12 cellular contexts compared by ENCODE assay signal in genomic region chr4:158895797-158896442, GRCh38.
DNase-seq lines count a peak whose midpoint lies in the region; ATAC-seq, FAIRE-seq and TF ChIP-seq lines count a peak whose summit lies in the region.
"Had no signal": no experiment of that assay in that cellular context is flagged by ENCODE, and none has a peak within 500 bp of the region (broad histone marks: within the 10 kb centered on the region; RNA-seq: fewer than 3 reads in every experiment).

No MANE protein-coding gene starts in this region.

- no peak for TF ChIP-seq EP300 in upper lobe of left lung (IDR thresholded peaks at IDR 0.05)

- peak; percentile 51 for FAIRE-seq in keratinocyte (lab: Jason Lieb, UNC)
- FAIRE-seq: endometrium had no signal

- H3K4me1 ChIP-seq in keratinocyte (ENCODE audit: control insufficient read depth, extremely low read depth, insufficient read depth, low read length) = no peaks in the 10 kb centered on the region
- H3K4me1 ChIP-seq in upper lobe of left lung = peaks cover 7 to 15% (median 10%) of the 10 kb centered on the region in 4 donors
- H3K4me1 ChIP-seq: suprapubic skin had no signal

- H3K9me3 ChIP-seq in keratinocyte (ENCODE audit: control insufficient read depth, low read depth, low read length) (no peaks in the 10 kb centered on the region), upper lobe of left lung (no peaks in the 10 kb centered on the region)
- H3K9me3 ChIP-seq: suprapubic skin had no signal

- TF ChIP-seq POLR2A in upper lobe of left lung (IDR thresholded peaks at IDR 0.05) = no peak

- no peaks in the 10 kb centered on the region for H3K27me3 ChIP-seq in keratinocyte (ENCODE audit: control insufficient read depth, extremely low read depth, insufficient read depth, low read length)
- H3K27me3 ChIP-seq in upper lobe of left lung = no peaks in the 10 kb centered on the region
- H3K27me3 ChIP-seq: suprapubic skin had no signal

- H3K9me1 ChIP-seq in keratinocyte (ENCODE audit: control insufficient read depth, extremely low read depth, insufficient read depth, low read length) = no peaks in the 10 kb centered on the region

- no peaks in the 10 kb centered on the region for H3K79me2 ChIP-seq in keratinocyte (ENCODE audit: control insufficient read depth, insufficient read depth, low read length)

- peaks cover 3% of the 10 kb centered on the region for H3K4me1 Mint-ChIP-seq in activated CD8-positive, alpha-beta T cell treated with anti-CD3 and anti-CD28 coated beads, Interleukin-2, amount 10 ng/mL, durations not matched to agents 7 days and 5 days (ENCODE audit: low read depth)

- ATAC-seq in activated CD8-positive, alpha-beta T cell treated with anti-CD3 and anti-CD28 coated beads, Interleukin-2, amount 10 ng/mL, durations not matched to agents 7 days and 5 days = no peak
- ATAC-seq in upper lobe of left lung (ENCODE audit: low FRiP score in 2 of 2) (peak in 1 of 2 donors; percentile 62), HG03442 (IDR thresholded peaks at IDR 0.05; ENCODE audit: unreplicated experiment) (no peak)

- no peak overlapping the region for H3K4me3 ChIP-seq in keratinocyte (ENCODE audit: control insufficient read depth in 2 of 3, extremely low read depth in 1 of 3, insufficient read depth in 2 of 3, low read depth in 1 of 3, low read length in 3 of 3)
- no peak overlapping the region for H3K4me3 ChIP-seq in upper lobe of left lung
- H3K4me3 ChIP-seq: suprapubic skin had no signal

- no peak overlapping the region for H3K9ac ChIP-seq in keratinocyte (ENCODE audit: control insufficient read depth, extremely low read depth, insufficient read depth, low read length)

- no peak overlapping the region for H3K4me3 Mint-ChIP-seq in activated CD8-positive, alpha-beta T cell treated with anti-CD3 and anti-CD28 coated beads, Interleukin-2, amount 10 ng/mL, durations not matched to agents 7 days and 5 days

- CTCF ChIA-PET in activated CD8-positive, alpha-beta T cell treated with anti-CD3 and anti-CD28 coated beads, Interleukin-2, amount 10 ng/mL, durations not matched to agents 7 days and 5 days (lab: Charles Lee) = interaction anchor here (1.2 to 1.5 kb wide), 2 partner anchors 39 to 44 kb away, joined by 3 read pairs; no protein-coding TSS in a partner anchor

- no peak overlapping the region for H2AFZ ChIP-seq in keratinocyte (ENCODE audit: control insufficient read depth, low read length)

- no peaks in the 10 kb centered on the region for H4K20me1 ChIP-seq in keratinocyte (ENCODE audit: control insufficient read depth, extremely low read depth, insufficient read depth, low read length)

- H3K36me3 Mint-ChIP-seq in activated CD8-positive, alpha-beta T cell treated with anti-CD3 and anti-CD28 coated beads, Interleukin-2, amount 10 ng/mL, durations not matched to agents 7 days and 5 days (ENCODE audit: low read depth) = peaks cover 41% of the 10 kb centered on the region

- POLR2A ChIA-PET in activated CD8-positive, alpha-beta T cell treated with anti-CD3 and anti-CD28 coated beads, Interleukin-2, amount 10 ng/mL, durations not matched to agents 7 days and 5 days (lab: Charles Lee) = no interaction called here

- no peaks in the 10 kb centered on the region for H3K27me3 Mint-ChIP-seq in activated CD8-positive, alpha-beta T cell treated with anti-CD3 and anti-CD28 coated beads, Interleukin-2, amount 10 ng/mL, durations not matched to agents 7 days and 5 days (ENCODE audit: low read depth)

- DNase-seq in NCI-H82 (lab: John Stamatoyannopoulos, UW) (peak; percentile 60), NCI-H82 treated with DMSO at 0.1 percent for 48 hours (lab: John Stamatoyannopoulos, UW; ENCODE audit: unreplicated experiment) (no peak), keratinocyte (ENCODE audit: low read depth, low spot score) (no peak), upper lobe of left lung (peak in 1 of 2 donors; percentile 62), germinal center (ENCODE audit: low spot score) (no peak)
- DNase-seq in activated CD8-positive, alpha-beta T cell treated with anti-CD3 and anti-CD28 coated beads, Interleukin-2, amount 10 ng/mL, durations not matched to agents 7 days and 5 days = no peak
- no peak for DNase-seq in stimulated activated CD4-positive, alpha-beta T cell treated with anti-CD3 and anti-CD28 coated beads, Interleukin-1b, Interleukin-23, amount 100 ng/mL, for 48 hours
- DNase-seq: activated CD4-positive, alpha-beta T cell treated with anti-CD3 and anti-CD28 coated beads for 48 hours; AML-193 had no signal

- 57% methylated on average over 11 of the region's 11 CpGs for WGBS in upper lobe of left lung, 2 donors

- dilution Hi-C loops in keratinocyte (cut with MboI; ENCODE audit: extremely low pct_ligation_motif_present, low sequenced_read_pairs) = no loop called here

- no peak overlapping the region for H3K4me2 ChIP-seq in keratinocyte (ENCODE audit: control insufficient read depth, extremely low read depth, insufficient read depth, low read depth, low read length)

- TF ChIP-seq CTCF in keratinocyte (optimal IDR thresholded peaks at IDR 0.05 in 1 of 3, IDR thresholded peaks at IDR 0.05 in 1 of 3, conservative IDR thresholded peaks at IDR 0.05 in 1 of 3; ENCODE audit: extremely low read depth in 1 of 3, insufficient read depth in 2 of 3, low read length in 3 of 3) (peak in 1 of 3 experiments; percentile 33), upper lobe of left lung (IDR thresholded peaks at IDR 0.05) (peak in 3 of 6 experiments; percentile 18 to 28 (median 27))

- no peaks in the 10 kb centered on the region for H3K9me3 Mint-ChIP-seq in activated CD8-positive, alpha-beta T cell treated with anti-CD3 and anti-CD28 coated beads, Interleukin-2, amount 10 ng/mL, durations not matched to agents 7 days and 5 days (ENCODE audit: insufficient read depth)

- peak overlapping the region; percentile 12 for H3K27ac Mint-ChIP-seq in activated CD8-positive, alpha-beta T cell treated with anti-CD3 and anti-CD28 coated beads, Interleukin-2, amount 10 ng/mL, durations not matched to agents 7 days and 5 days

- H3K36me3 ChIP-seq in keratinocyte (ENCODE audit: control insufficient read depth in 2 of 2, extremely low read depth in 1 of 2, insufficient read depth in 2 of 2, low read length in 2 of 2) (no peaks in the 10 kb centered on the region), upper lobe of left lung (peaks cover 3 to 15% (median 8%) of the 10 kb centered on the region in 4 donors)

- no peak overlapping the region for H3K27ac ChIP-seq in keratinocyte (ENCODE audit: control insufficient read depth, insufficient read depth, low read length)
- H3K27ac ChIP-seq in upper lobe of left lung = peak overlapping the region; percentile 4 to 49 (median 30)
- H3K27ac ChIP-seq: suprapubic skin had no signal
